In genomic region chr1:99680258-99680657, GRCh38 we compare ENCODE assay signal across 21 cellular contexts. TPM values are rescaled to one million over a fixed set of nuclear protein-coding genes. Genes with fewer than 3 reads are reported as not detected.
DNase-seq lines count a peak whose midpoint lies in the region; ATAC-seq and TF ChIP-seq lines count a peak whose summit lies in the region.
"Had no signal": no experiment of that assay in that cellular context is flagged by ENCODE, and none has a peak within 500 bp of the region (broad histone marks: within the 10 kb centered on the region; RNA-seq: fewer than 3 reads in every experiment).

No MANE protein-coding gene starts in this region.

- H3K36me3 ChIP-seq in upper lobe of right lung: no peaks in the 10 kb centered on the region
- H3K36me3 ChIP-seq: vagina had no signal

- H3K9me3 ChIP-seq in upper lobe of right lung: no peaks in the 10 kb centered on the region
- H3K9me3 ChIP-seq: Caco-2, vagina had no signal

- intact Hi-C loops in upper lobe of right lung (cut with DNase I): no loop called here

- H3K27ac ChIP-seq in upper lobe of right lung: no peak overlapping the region
- H3K27ac ChIP-seq: RWPE1, vagina had no signal

- ATAC-seq in HG02571 (IDR thresholded peaks at IDR 0.05; ENCODE audit: unreplicated experiment) (no peak), HG02840 (IDR thresholded peaks at IDR 0.05; ENCODE audit: low FRiP score, unreplicated experiment) (no peak), upper lobe of right lung (no peak)
- ATAC-seq: activated CD4-positive, alpha-beta T cell treated with anti-CD3 and anti-CD28 coated beads for 36 hours; left colon; stimulated activated naive CD8-positive, alpha-beta T cell treated with anti-CD3 and anti-CD28 coated beads, Interleukin-15, amount 100 ng/mL, for 72 hours; T-helper 17 cell had no signal

- no peaks in the 10 kb centered on the region for H3K27me3 ChIP-seq in upper lobe of right lung
- H3K27me3 ChIP-seq: vagina had no signal

- no peaks in the 10 kb centered on the region for H3K4me1 ChIP-seq in upper lobe of right lung
- H3K4me1 ChIP-seq: Caco-2 had no signal

- TF ChIP-seq CTCF in upper lobe of right lung (IDR thresholded peaks at IDR 0.05): no peak

- DNase-seq in Ammon's horn (ENCODE audit: low spot score) (peak; percentile 37), HT1080 (ENCODE audit: low read depth) (peak; percentile 72), astrocyte of the hippocampus (ENCODE audit: low read depth, low spot score) (peak; percentile 65), iris pigment epithelial cell (ENCODE audit: low read depth) (peak; percentile 50), NCI-H146 treated with DMSO at 0.1 percent for 48 hours (lab: John Stamatoyannopoulos, UW; ENCODE audit: unreplicated experiment) (no peak), upper lobe of right lung (no peak)
- DNase-seq: activated CD4-positive, alpha-beta T cell treated with anti-CD3 and anti-CD28 coated beads for 36 hours; activated naive CD4-positive, alpha-beta T cell treated with anti-CD3 and anti-CD28 coated beads, Interleukin-2, amount 50 U/mL, for 16 hours; activated T-cell treated with anti-CD3 and anti-CD28 coated beads for 4 hours; Caco-2; central memory CD4-positive, alpha-beta T cell; GF-D8; left colon; NCI-H2107; posterior cingulate gyrus; stimulated activated naive CD8-positive, alpha-beta T cell treated with anti-CD3 and anti-CD28 coated beads, Interleukin-15, amount 100 ng/mL, for 72 hours; T-helper 17 cell had no signal

- H3K4me3 ChIP-seq in upper lobe of right lung: no peak overlapping the region
- H3K4me3 ChIP-seq: vagina had no signal

RNA-seq across cellular contexts. Expression of gene PALMD, which starts 34.3 kb away (rescaled TPM):
- 0.23 and 0.63 TPM in 2 replicates for total RNA-seq in HT1080 (2014; rRNA removed; shearing (Covaris generic))
- polyA plus RNA-seq in HT1080 (2015; cell fraction: cytosol; rRNA removed): 1.5 and 2.5 TPM in 2 replicates
- 3.9 and 4.1 TPM in 2 replicates for polyA plus RNA-seq in HT1080 (2015; cell fraction: nucleus; rRNA removed)
- 21.5 TPM for total RNA-seq in upper lobe of right lung
- total RNA-seq: activated CD4-positive, alpha-beta T cell treated with anti-CD3 and anti-CD28 coated beads for 36 hours; Caco-2; T-helper 17 cell had no signal

Comparison
In these comparisons a context has a peak if more than half of its experiments do, and no peak if none do; other contexts are left out.
1. DNase-seq: peak in Ammon's horn (single experiment), HT1080 (single experiment), astrocyte of the hippocampus (single experiment) and iris pigment epithelial cell (single experiment); none in NCI-H146 treated with DMSO at 0.1 percent for 48 hours (single experiment) and upper lobe of right lung (single experiment).
2. RNA of gene PALMD, which starts 34.3 kb away (total RNA-seq): 21.5 TPM in upper lobe of right lung (single experiment); 0.23 to 0.63 TPM in HT1080; every median in the first group is over 10 times any median in the second.